Comparison of ENCODE assay signal across 26 cellular contexts in genomic region chr2:107018366-107018765, GRCh38.
"Had no signal": no experiment of that assay in that cellular context is flagged by ENCODE, and none has a peak within 500 bp of the region (broad histone marks: within the 10 kb centered on the region; RNA-seq: fewer than 3 reads in every experiment).

No MANE protein-coding gene starts in this region.

- H3K4me3 ChIP-seq: adrenal gland, body of pancreas, breast epithelium, K562, Peyer's patch, SK-N-MC had no signal

- H3K4me1 ChIP-seq: adrenal gland, body of pancreas, breast epithelium, Peyer's patch had no signal

- H3K9me3 ChIP-seq: adrenal gland, body of pancreas, breast epithelium, Peyer's patch had no signal

- H3K36me3 ChIP-seq: adrenal gland, breast epithelium, Peyer's patch had no signal

- DNase-seq: activated CD4-positive, alpha-beta T cell treated with anti-CD3 and anti-CD28 coated beads, Interleukin-2, amount 10 ng/mL, durations not matched to agents 7 days and 5 days; activated CD4-positive, alpha-beta T cell treated with anti-CD3 and anti-CD28 coated beads, Interleukin-2, amount 50 U/mL, for 48 hours; activated CD8-positive, alpha-beta T cell treated with anti-CD3 and anti-CD28 coated beads, Interleukin-2, amount 10 ng/mL, durations not matched to agents 7 days and 5 days; activated gamma-delta T cell treated with Interleukin-2 at 50 U/mL for 16 hours; activated naive CD4-positive, alpha-beta T cell treated with anti-CD3 and anti-CD28 coated beads for 36 hours; activated T-cell treated with anti-CD3 and anti-CD28 coated beads, Interleukin-2, amount 50 U/mL, for 4 hours; adrenal gland; body of pancreas; caudate nucleus; NCI-H1105; NCI-H1417 treated with DMSO at 0.1 percent for 48 hours; NCI-H1930; NCI-H2081 treated with DMSO at 0.1 percent for 48 hours; NCI-H226; NCI-H446 treated with DMSO at 0.1 percent for 48 hours; NCI-H526; NCI-H748 treated with DMSO at 0.1 percent for 48 hours; NK-92 treated with Interleukin-12 subunit alpha and Interleukin-12 subunit beta, amount 100 ng/mL, for 24 hours; PC-3; Peyer's patch; RPMI8226; T1000 had no signal

- H3K27me3 ChIP-seq: adrenal gland, body of pancreas, breast epithelium, Peyer's patch had no signal

- H3K27ac ChIP-seq: adrenal gland, body of pancreas, breast epithelium, Peyer's patch, SK-N-MC had no signal

- ATAC-seq: activated CD8-positive, alpha-beta T cell treated with anti-CD3 and anti-CD28 coated beads, Interleukin-2, amount 10 ng/mL, durations not matched to agents 7 days and 5 days; activated naive CD4-positive, alpha-beta T cell treated with anti-CD3 and anti-CD28 coated beads, Interleukin-2, amount 50 U/mL, for 72 hours; activated T-cell treated with anti-CD3 and anti-CD28 coated beads, Interleukin-2, amount 50 U/mL, for 4 hours; body of pancreas; K562; PC-3 had no signal
